ENCODE assay signal across 8 cellular contexts in genomic region chr6:119078449-119079287, GRCh38. TPM values are rescaled to one million over a fixed set of nuclear protein-coding genes. Genes with fewer than 3 reads are reported as not detected.
DNase-seq lines count a peak whose midpoint lies in the region; ATAC-seq and TF ChIP-seq lines count a peak whose summit lies in the region.

FAM184A (minus strand) TSS chr6:119078664; CDS start chr6:119078299, 365 bp downstream.

- H4K20me1 ChIP-seq in mammary epithelial cell (ENCODE audit: insufficient read depth, low read length) = no peaks in the 10 kb centered on the region

- peak within 1 kb of the TSS; percentile 91 for H2AFZ ChIP-seq in mammary epithelial cell (ENCODE audit: low read depth, low read length)

- H3K4me2 ChIP-seq in mammary epithelial cell (ENCODE audit: insufficient read depth, low read depth, low read length) = peak within 1 kb of the TSS; percentile 87

- peak; percentile 59 for TF ChIP-seq CTCF in WERI-Rb-1 (IDR thresholded peaks at IDR 0.05; ENCODE audit: low read depth, low read length)
- TF ChIP-seq CTCF in mammary epithelial cell (conservative IDR thresholded peaks at IDR 0.05 in 1 of 2, IDR thresholded peaks at IDR 0.05 in 1 of 2; ENCODE audit: extremely low read depth in 1 of 2, insufficient read depth in 1 of 2, low read depth in 1 of 2, low read length in 2 of 2) = peak; percentile 4 to 32

- intact Hi-C loops in mammary epithelial cell (cut with micrococcal nuclease) = no loop called here

- CTCF ChIA-PET in mammary epithelial cell (lab: Charles Lee; ENCODE audit: low non-redundant PET) = interaction anchor here (0.6 kb wide), 1 partner anchor 27 kb away, joined by 3 read pairs; no protein-coding TSS in a partner anchor

- H3K27me3 ChIP-seq in WERI-Rb-1 (ENCODE audit: insufficient read depth, low read depth, severe bottlenecking) = no peaks in the 10 kb centered on the region
- H3K27me3 ChIP-seq in mammary epithelial cell (ENCODE audit: insufficient read depth, low read length) = peaks cover 8% of the 10 kb centered on the region

- dilution Hi-C loops in mammary epithelial cell (cut with HindIII; ENCODE audit: low sequenced_read_pairs) = no loop called here

- under 1% methylated on average over 18 of the region's 91 CpGs for WGBS in mammary epithelial cell (ENCODE audit: low coverage, missing lambda C conversion rate)

- no TSS peak for BruUV-seq in mammary epithelial cell (replicated peaks; lab: Mats Ljungman, UMichigan)

- H3K79me2 ChIP-seq in mammary epithelial cell (ENCODE audit: insufficient read depth, low read length) = no peaks in the 10 kb centered on the region

- H3K9ac ChIP-seq in mammary epithelial cell (ENCODE audit: insufficient read depth, low read length) = no peak within 1 kb of the TSS

- H3K9me3 ChIP-seq in WERI-Rb-1 (ENCODE audit: severe bottlenecking) (peaks cover 13% of the 10 kb centered on the region), mammary epithelial cell (replicated peaks; ENCODE audit: insufficient read depth, low read length) (peaks cover 5% of the 10 kb centered on the region)

- peak; percentile 63 for ATAC-seq in GM18511 (IDR thresholded peaks at IDR 0.05; ENCODE audit: unreplicated experiment)
- ATAC-seq in HG02885 (IDR thresholded peaks at IDR 0.05; ENCODE audit: poor library complexity, unreplicated experiment) = peak; percentile 71

- DNase-seq in NCI-H2107 treated with DMSO at 0.1 percent for 48 hours (lab: John Stamatoyannopoulos, UW; ENCODE audit: unreplicated experiment) (peak; percentile 25), WERI-Rb-1 (peak; percentile 75), mammary epithelial cell (peak; percentile 18), iris pigment epithelial cell (ENCODE audit: low read depth) (peak; percentile 56), NCI-H1048 (lab: John Stamatoyannopoulos, UW) (no peak)
- DNase-seq in stimulated activated CD4-positive, alpha-beta T cell treated with anti-CD3 and anti-CD28 coated beads, Interleukin-12 subunit alpha, Interleukin-12 subunit beta, amount 100 ng/mL, for 24 hours (ENCODE audit: low read depth in 2 of 2) = peak; percentile 32 to 56

- in situ Hi-C loops in mammary epithelial cell (cut with MboI; ENCODE audit: low sequenced_read_pairs in 2 of 2) = no loop called here

- peaks cover 12% of the 10 kb centered on the region for H3K4me1 ChIP-seq in mammary epithelial cell (ENCODE audit: insufficient read depth, low read length)

- H3K36me3 ChIP-seq in WERI-Rb-1 (no peaks in the 10 kb centered on the region), mammary epithelial cell (ENCODE audit: insufficient read depth, low read length) (no peaks in the 10 kb centered on the region)

- H3K4me3 ChIP-seq in WERI-Rb-1 (ENCODE audit: low read depth, low read length) (peak within 1 kb of the TSS; percentile 57), mammary epithelial cell (replicated peaks in 1 of 3; ENCODE audit: insufficient read depth in 1 of 3, low read depth in 2 of 3, low read length in 3 of 3) (peak within 1 kb of the TSS; percentile 33 to 54 (median 39))

- H3K27ac ChIP-seq in WERI-Rb-1 = peak within 1 kb of the TSS; percentile 56
- H3K27ac ChIP-seq in mammary epithelial cell (ENCODE audit: insufficient read depth, low read depth, low read length) = no peak within 1 kb of the TSS

RNA-seq across cellular contexts. Expression of gene FAM184A, which starts in this region (rescaled TPM):
- total RNA-seq in mammary epithelial cell = under 1 TPM in 1 of 2 donors, not detected in 1; 0.17 TPM
- 0.02 TPM for polyA plus RNA-seq in mammary epithelial cell
- polyA minus RNA-seq in mammary epithelial cell = not detected

Comparison
In these comparisons a context has a peak if more than half of its experiments do, and no peak if none do; other contexts are left out.
1. Peak in DNase-seq, H3K4me3 ChIP-seq and H3K4me2 ChIP-seq in mammary epithelial cell; RNA of the gene not detected or under 1 TPM.